Comparison of ENCODE assay signal across 10 cellular contexts in genomic region chr15:78396976-78397375, GRCh38. TPM values are rescaled to one million over a fixed set of nuclear protein-coding genes. Genes with fewer than 3 reads are reported as not detected.
A peak's percentile ranks its signal among the peaks of the same experiment; 100 is the strongest.
DNase-seq lines count a peak whose midpoint lies in the region; ATAC-seq and TF ChIP-seq lines count a peak whose summit lies in the region.
"Had no signal": no experiment of that assay in that cellular context is flagged by ENCODE, and none has a peak within 500 bp of the region (broad histone marks: within the 10 kb centered on the region; RNA-seq: fewer than 3 reads in every experiment).

No MANE protein-coding gene starts in this region.

- in situ Hi-C loops in GM23248 (cut with MboI) (no loop called here), brain microvascular endothelial cell (cut with HindIII; ENCODE audit: low pct_ligation_motif_present, low sequenced_read_pairs) (no loop called here)

- intact Hi-C loops in right lobe of liver (cut with DNase I) = no loop called here

- no peak for TF ChIP-seq POLR2A in right lobe of liver (IDR thresholded peaks at IDR 0.05)

- H3K27me3 ChIP-seq in GM23248 (replicated peaks; ENCODE audit: insufficient read depth) = no peaks in the 10 kb centered on the region; the same call in 1 of the 2 replicates
- H3K27me3 ChIP-seq in brain microvascular endothelial cell (replicated peaks) = no peaks in the 10 kb centered on the region
- H3K27me3 ChIP-seq in right lobe of liver = no peaks in the 10 kb centered on the region

- H3K4me3 ChIP-seq in GM23248 (no peak overlapping the region), brain microvascular endothelial cell (ENCODE audit: low read depth, low read length) (no peak overlapping the region), right lobe of liver (no peak overlapping the region)

- no peak overlapping the region for H2AFZ ChIP-seq in GM23248

- 16 to 20% methylated on average over 9 of the region's 9 CpGs for WGBS in GM23248 (ENCODE audit: low coverage in 1 of 2, low lambda C conversion rate in 2 of 2, missing lambda C conversion rate in 2 of 2), 2 experiments
- 33% methylated on average over 9 of the region's 9 CpGs for WGBS in right lobe of liver (ENCODE audit: insufficient coverage, low coverage, low lambda C conversion rate, missing lambda C conversion rate)

- H4K20me1 ChIP-seq in GM23248 (ENCODE audit: insufficient read depth) = no peaks in the 10 kb centered on the region

- H3K36me3 ChIP-seq in GM23248 (ENCODE audit: low read depth) = no peaks in the 10 kb centered on the region
- no peaks in the 10 kb centered on the region for H3K36me3 ChIP-seq in brain microvascular endothelial cell (replicated peaks)
- no peaks in the 10 kb centered on the region for H3K36me3 ChIP-seq in right lobe of liver

- DNase-seq in GM23248 = peak; percentile 70
- no peak for DNase-seq in brain microvascular endothelial cell
- DNase-seq in right lobe of liver = peak; percentile 89 to 96 (median 96)
- DNase-seq in NCI-H2171 treated with DMSO at 0.1 percent for 48 hours (lab: John Stamatoyannopoulos, UW) = no peak
- no peak for DNase-seq in kidney tubule cell (ENCODE audit: low spot score)
- DNase-seq in NCI-H345 treated with DMSO at 0.1 percent for 48 hours (lab: John Stamatoyannopoulos, UW; ENCODE audit: unreplicated experiment) = no peak
- DNase-seq: HCEC 1CT, KG1 had no signal

- no peaks in the 10 kb centered on the region for H3K9me2 ChIP-seq in GM23248 (ENCODE audit: insufficient read depth)

- ATAC-seq in right lobe of liver (peak; percentile 97 to 99 (median 98)), GM18498 (IDR thresholded peaks at IDR 0.05; ENCODE audit: unreplicated experiment) (no peak)

- H3F3A ChIP-seq in GM23248 (ENCODE audit: insufficient read depth) = no peaks in the 10 kb centered on the region

- no peaks in the 10 kb centered on the region for H3K4me1 ChIP-seq in GM23248 (ENCODE audit: insufficient read depth)
- peaks cover 0 to 12% (median 2%) of the 10 kb centered on the region in 4 donors for H3K4me1 ChIP-seq in right lobe of liver

- no peaks in the 10 kb centered on the region for H3K79me2 ChIP-seq in GM23248 (ENCODE audit: insufficient read depth)

- H3K4me2 ChIP-seq in GM23248 (ENCODE audit: unreplicated experiment) = no peak overlapping the region

- H3K9me3 ChIP-seq in GM23248 (ENCODE audit: low read depth) = no peaks in the 10 kb centered on the region
- H3K9me3 ChIP-seq in right lobe of liver = no peaks in the 10 kb centered on the region

- TF ChIP-seq CTCF in 22Rv1 (IDR thresholded peaks at IDR 0.05) = peak; percentile 71
- peak; percentile 56 for TF ChIP-seq CTCF in brain microvascular endothelial cell (IDR thresholded peaks at IDR 0.05; ENCODE audit: low read depth, low read length, missing control alignments)
- peak; percentile 57 to 78 (median 69) for TF ChIP-seq CTCF in right lobe of liver (IDR thresholded peaks at IDR 0.05)

- no peak overlapping the region for H3K9ac ChIP-seq in GM23248

- H3K27ac ChIP-seq in 22Rv1 = no peak overlapping the region
- no peak overlapping the region for H3K27ac ChIP-seq in GM23248
- no peak overlapping the region for H3K27ac ChIP-seq in brain microvascular endothelial cell
- H3K27ac ChIP-seq in right lobe of liver = peak overlapping the region in 2 of 3 donors; percentile 35 to 68

RNA-seq across cellular contexts. Expression of gene IREB2, which starts 41.0 kb away (rescaled TPM):
- 12.9 and 18.0 TPM in 2 replicates for total RNA-seq in GM23248 (2014; rRNA removed; shearing (Covaris generic))
- polyA plus RNA-seq in GM23248 (2016; fragmentation: Nextera tagmentation; extraction: Ambion mirVana) = 11.8 and 13.1 TPM in 2 replicates
- total RNA-seq in right lobe of liver = 10 to 100 TPM; 17.1 to 36.2 (median 25.6) TPM

RNA-seq across cellular contexts. Expression of gene CRABP1, which starts 56.8 kb away (rescaled TPM):
- total RNA-seq in GM23248 (2014; rRNA removed; shearing (Covaris generic)) = not detected in 2 replicates
- not detected in 2 replicates for polyA plus RNA-seq in GM23248 (2016; fragmentation: Nextera tagmentation; extraction: Ambion mirVana)
- total RNA-seq in right lobe of liver = not detected

Comparison
In these comparisons a context has a peak if more than half of its experiments do, and no peak if none do; other contexts are left out.
1. H3K27ac ChIP-seq: peak in right lobe of liver (2 of 3); none in 22Rv1 (single experiment), GM23248 (single experiment) and brain microvascular endothelial cell (single experiment).
2. DNase-seq: peak in GM23248 (single experiment) and right lobe of liver (3 of 3); none in brain microvascular endothelial cell (single experiment), NCI-H2171 treated with DMSO at 0.1 percent for 48 hours (single experiment), kidney tubule cell (single experiment) and NCI-H345 treated with DMSO at 0.1 percent for 48 hours (single experiment).
3. Peak in every context shown above with its lines, with median percentiles within 50 percentile points of each other: CTCF ChIP-seq.